Comparison of ENCODE assay signal across 34 cellular contexts in the genomic region with DNA sequence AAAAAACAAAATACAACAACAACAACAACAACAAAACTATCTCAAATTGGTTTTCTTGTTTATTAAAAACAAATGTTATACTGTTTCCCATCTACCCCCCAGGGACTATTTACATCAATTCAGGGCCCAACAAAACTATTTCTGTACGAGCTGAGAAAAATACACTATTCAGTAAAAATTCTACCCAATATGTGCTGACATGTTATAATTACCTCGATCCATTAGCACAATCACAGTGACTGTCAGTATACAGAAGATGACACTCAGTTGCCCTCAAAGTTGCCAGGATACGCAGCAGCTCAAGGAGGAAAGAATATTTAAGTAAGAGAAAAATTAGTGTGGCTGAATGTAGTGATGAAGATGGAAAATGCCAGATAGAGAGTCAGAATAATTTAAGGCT.
"Had no signal": no experiment of that assay in that cellular context is flagged by ENCODE, and none has a peak within 500 bp of the region (broad histone marks: within the 10 kb centered on the region; RNA-seq: fewer than 3 reads in every experiment).

No MANE protein-coding gene starts in this region.

- H3K36me3 ChIP-seq: adrenal gland, brain microvascular endothelial cell, breast epithelium had no signal

- H3K27me3 ChIP-seq: adrenal gland, body of pancreas, brain microvascular endothelial cell, breast epithelium had no signal

- H3K4me1 ChIP-seq: adrenal gland, body of pancreas, breast epithelium had no signal

- ATAC-seq: activated CD8-positive, alpha-beta T cell treated with anti-CD3 and anti-CD28 coated beads for 36 hours; activated naive CD4-positive, alpha-beta T cell treated with anti-CD3 and anti-CD28 coated beads, Interleukin-2, amount 50 U/mL, for 72 hours; activated T-cell treated with anti-CD3 and anti-CD28 coated beads, Interleukin-2, amount 50 U/mL, for 4 hours; activated T-cell treated with anti-CD3 and anti-CD28 coated beads, Interleukin-2, amount 50 U/mL, for 72 hours; activated T-helper 17 cell treated with anti-CD3 and anti-CD28 coated beads, Interleukin-2, amount 50 U/mL, for 72 hours; body of pancreas had no signal

- DNase-seq: activated B cell treated with CpG ODN at 0.5 μM for 24 hours; activated CD4-positive, alpha-beta memory T cell treated with anti-CD3 and anti-CD28 coated beads for 36 hours; activated CD4-positive, alpha-beta T cell treated with anti-CD3 and anti-CD28 coated beads for 4 hours; activated CD4-positive, alpha-beta T cell treated with anti-CD3 and anti-CD28 coated beads, Interleukin-2, amount 10 ng/mL, durations not matched to agents 24 days and 14 days; activated CD4-positive, alpha-beta T cell treated with anti-CD3 and anti-CD28 coated beads, Interleukin-2, amount 50 U/mL, for 1 hour; activated CD4-positive, alpha-beta T cell treated with anti-CD3 and anti-CD28 coated beads, Interleukin-2, amount 50 U/mL, for 4 hours; activated CD4-positive, CD25-positive, alpha-beta regulatory T cell treated with anti-CD3 and anti-CD28 coated beads, Interleukin-2, amount 50 U/mL, for 72 hours; activated CD8-positive, alpha-beta memory T cell treated with anti-CD3 and anti-CD28 coated beads, Interleukin-2, amount 50 U/mL, for 4 hours; activated CD8-positive, alpha-beta T cell treated with anti-CD3 and anti-CD28 coated beads for 36 hours; activated effector memory CD4-positive, alpha-beta T cell treated with anti-CD3 and anti-CD28 coated beads, Interleukin-2, amount 50 U/mL, for 16 hours; activated gamma-delta T cell treated with Interleukin-2 at 50 U/mL for 16 hours; activated naive CD4-positive, alpha-beta T cell; activated naive CD4-positive, alpha-beta T cell treated with anti-CD3 and anti-CD28 coated beads for 36 hours; activated naive CD4-positive, alpha-beta T cell treated with anti-CD3 and anti-CD28 coated beads, Interleukin-2, amount 50 U/mL, for 16 hours; activated naive CD8-positive, alpha-beta T cell treated with anti-CD3 and anti-CD28 coated beads for 36 hours; activated T-cell treated with anti-CD3 and anti-CD28 coated beads for 4 hours; activated T-cell treated with anti-CD3 and anti-CD28 coated beads, Interleukin-2, amount 50 U/mL, for 1 hour; activated T-cell treated with anti-CD3 and anti-CD28 coated beads, Interleukin-2, amount 50 U/mL, for 4 hours; activated T-cell treated with anti-CD3 and anti-CD28 coated beads, Interleukin-2, amount 50 U/mL, for 72 hours; adrenal gland; amniotic stem cell; aorta; body of pancreas; brain microvascular endothelial cell; central memory CD4-positive, alpha-beta T cell; T-helper 1 cell; T-helper 2 cell; T-helper 9 cell had no signal

- H3K9me3 ChIP-seq: adrenal gland, body of pancreas, breast epithelium had no signal

- H3K27ac ChIP-seq: adrenal gland, body of pancreas, brain microvascular endothelial cell, breast epithelium, VCaP had no signal

- FAIRE-seq: astrocyte, TTC549 had no signal

- H3K4me3 ChIP-seq: adrenal gland, body of pancreas, breast epithelium had no signal
